26 cellular contexts compared by ENCODE assay signal in genomic region chr1:74522143-74522542, GRCh38. TPM values are rescaled to one million over a fixed set of nuclear protein-coding genes. Genes with fewer than 3 reads are reported as not detected.
DNase-seq lines count a peak whose midpoint lies in the region; ATAC-seq and TF ChIP-seq lines count a peak whose summit lies in the region.
"Had no signal": no experiment of that assay in that cellular context is flagged by ENCODE, and none has a peak within 500 bp of the region (broad histone marks: within the 10 kb centered on the region; RNA-seq: fewer than 3 reads in every experiment).

No MANE protein-coding gene starts in this region.

- no peak overlapping the region for H3K18ac ChIP-seq in trophoblast cell (ENCODE audit: low read length)

- no peaks in the 10 kb centered on the region for H3K4me1 ChIP-seq in PC-3 (ENCODE audit: insufficient read depth, low read length)
- no peaks in the 10 kb centered on the region for H3K4me1 ChIP-seq in trophoblast cell (ENCODE audit: control insufficient read depth in 1 of 2, insufficient read depth in 2 of 2, low read length in 2 of 2)
- H3K4me1 ChIP-seq in SK-N-SH (ENCODE audit: control insufficient read depth in 1 of 2, insufficient read depth in 2 of 2, low read depth in 1 of 2, low read length in 1 of 2) = no peaks in the 10 kb centered on the region
- H3K4me1 ChIP-seq: gastroesophageal sphincter had no signal

- H3K4me3 ChIP-seq in PC-3 (ENCODE audit: low read length) (no peak overlapping the region), trophoblast cell (ENCODE audit: low read depth, low read length) (no peak overlapping the region), SK-N-SH (ENCODE audit: low read depth in 2 of 2, low read length in 1 of 2) (no peak overlapping the region)
- H3K4me3 ChIP-seq: gastroesophageal sphincter, smooth muscle cell had no signal

- H3K36me3 ChIP-seq in PC-3 (ENCODE audit: low read depth, low read length) (no peaks in the 10 kb centered on the region), trophoblast cell (ENCODE audit: control insufficient read depth in 1 of 2, insufficient read depth in 2 of 2, low read length in 2 of 2) (no peaks in the 10 kb centered on the region), SK-N-SH (replicated peaks in 1 of 2; ENCODE audit: control insufficient read depth in 1 of 2, insufficient read depth in 2 of 2, low read length in 1 of 2) (no peaks in the 10 kb centered on the region)
- H3K36me3 ChIP-seq: gastroesophageal sphincter had no signal

- H4K91ac ChIP-seq in trophoblast cell (ENCODE audit: low read depth, low read length) = no peak overlapping the region

- no peak overlapping the region for H3K4me2 ChIP-seq in PC-3 (ENCODE audit: low read length)
- H3K4me2 ChIP-seq in trophoblast cell (ENCODE audit: low read length) = no peak overlapping the region
- H3K4me2 ChIP-seq in SK-N-SH = no peak overlapping the region
- H3K4me2 ChIP-seq: smooth muscle cell had no signal

- no peaks in the 10 kb centered on the region for H3K9me3 ChIP-seq in PC-3 (ENCODE audit: low read length)
- H3K9me3 ChIP-seq in trophoblast cell (ENCODE audit: insufficient read depth, low read depth, low read length) = no peaks in the 10 kb centered on the region
- H3K9me3 ChIP-seq in SK-N-SH = no peaks in the 10 kb centered on the region
- H3K9me3 ChIP-seq: gastroesophageal sphincter had no signal

- no peak overlapping the region for H2BK5ac ChIP-seq in trophoblast cell (ENCODE audit: low read depth, low read length, poor library complexity)

- TF ChIP-seq RAD21 in SK-N-SH (IDR thresholded peaks at IDR 0.05; ENCODE audit: low read length) = no peak

- no CpG with 5 or more reads among the region's 4 CpGs for WGBS in trophoblast cell (ENCODE audit: extremely low coverage, insufficient coverage, insufficient read length)
- WGBS in SK-N-SH (ENCODE audit: low lambda C conversion rate) = 43% methylated on average over 4 of the region's 4 CpGs

- no peak for TF ChIP-seq CTCF in PC-3 (conservative IDR thresholded peaks at IDR 0.05; ENCODE audit: low read depth, low read length)
- no peak for TF ChIP-seq CTCF in SK-N-SH (IDR thresholded peaks at IDR 0.05)

- POLR2A ChIA-PET in PC-3 (lab: Charles Lee; ENCODE audit: unreplicated experiment) (no interaction called here), SK-N-SH (lab: Yijun Ruan, JAX) (interaction anchor here (0.6 kb wide), 1 partner anchor 1695 kb away, joined by 3 read pairs; no protein-coding TSS in a partner anchor)

- H2AFZ ChIP-seq in PC-3 (ENCODE audit: low read length) = no peak overlapping the region
- H2AFZ ChIP-seq in trophoblast cell (ENCODE audit: insufficient read depth, low read length, poor library complexity) = no peak overlapping the region
- H2AFZ ChIP-seq in SK-N-SH (ENCODE audit: low read depth) = no peak overlapping the region

- H3K79me2 ChIP-seq in PC-3 (ENCODE audit: low read length) (no peaks in the 10 kb centered on the region), trophoblast cell (ENCODE audit: control insufficient read depth, insufficient read depth, low read length, poor library complexity) (no peaks in the 10 kb centered on the region), SK-N-SH (ENCODE audit: insufficient read depth) (no peaks in the 10 kb centered on the region)

- no peak overlapping the region for H3K9ac ChIP-seq in PC-3 (ENCODE audit: low read length)
- H3K9ac ChIP-seq in trophoblast cell (ENCODE audit: low read length) = no peak overlapping the region
- no peak overlapping the region for H3K9ac ChIP-seq in SK-N-SH

- no peaks in the 10 kb centered on the region for H3F3A ChIP-seq in PC-3 (ENCODE audit: low read length, unreplicated experiment)
- no peaks in the 10 kb centered on the region for H3F3A ChIP-seq in SK-N-SH (replicated peaks; ENCODE audit: insufficient read depth)

- peaks cover 15% of the 10 kb centered on the region; the same call in 1 of the 2 replicates for H3K27me3 ChIP-seq in PC-3 (ENCODE audit: low read length)
- H3K27me3 ChIP-seq in trophoblast cell (ENCODE audit: insufficient read depth, low read length) = no peaks in the 10 kb centered on the region
- H3K27me3 ChIP-seq in SK-N-SH (ENCODE audit: insufficient read depth) = no peaks in the 10 kb centered on the region
- H3K27me3 ChIP-seq: gastroesophageal sphincter had no signal

- no peak overlapping the region for H2BK120ac ChIP-seq in trophoblast cell (ENCODE audit: insufficient read depth, low read length, poor library complexity)

- no peak overlapping the region for H2AK5ac ChIP-seq in trophoblast cell (ENCODE audit: low read length)

- no peak overlapping the region for H3K4ac ChIP-seq in trophoblast cell (ENCODE audit: low read depth, low read length)

- ATAC-seq in PC-3 = 0 out of 2 replicates have a peak, but pooled peaks have one; percentile 18
- no peak for ATAC-seq in GM19324 (IDR thresholded peaks at IDR 0.05; ENCODE audit: low FRiP score, unreplicated experiment)
- ATAC-seq: esophagus mucosa, gastroesophageal sphincter, T-helper 17 cell had no signal

- no peak overlapping the region for H3K14ac ChIP-seq in trophoblast cell (ENCODE audit: low read length)

- no peaks in the 10 kb centered on the region for H3K79me1 ChIP-seq in trophoblast cell (ENCODE audit: low read length)

- H3K23ac ChIP-seq in trophoblast cell (ENCODE audit: low read length) = no peak overlapping the region

- H4K12ac ChIP-seq in trophoblast cell (ENCODE audit: low read depth, low read length) = no peak overlapping the region

- no peak overlapping the region for H4K8ac ChIP-seq in trophoblast cell (ENCODE audit: low read depth, low read length)

- intact Hi-C loops in PC-3 (cut with micrococcal nuclease) = no loop called here

- TF ChIP-seq EP300 in SK-N-SH (IDR thresholded peaks at IDR 0.05; ENCODE audit: borderline replicate concordance in 1 of 2, low read depth in 1 of 2, low read length in 1 of 2) = no peak

- CTCF ChIA-PET in PC-3 (lab: Charles Lee) = no interaction called here
- CTCF ChIA-PET in SK-N-SH (lab: Yijun Ruan, JAX) = no interaction called here

- no peak overlapping the region for H2BK12ac ChIP-seq in trophoblast cell (ENCODE audit: low read length)

- BruUV-seq in PC-3 (replicated peaks; lab: Mats Ljungman, UMichigan) = no TSS peak

- DNase-seq in DMS153 (lab: John Stamatoyannopoulos, UW) (peak; percentile 30), DMS153 treated with DMSO at 0.1 percent for 48 hours (lab: John Stamatoyannopoulos, UW; ENCODE audit: unreplicated experiment) (no peak), PC-3 (peak; percentile 48), iPS DF 4.7 (ENCODE audit: extremely low read depth, low spot score) (peak; percentile 72), trophoblast cell (peak in 1 of 2 donors; percentile 8), NCI-H1048 (lab: John Stamatoyannopoulos, UW) (no peak), SK-N-SH (no peak)
- DNase-seq: 8988T; activated B cell treated with CpG ODN at 0.5 μM for 24 hours; activated CD8-positive, alpha-beta memory T cell treated with anti-CD3 and anti-CD28 coated beads for 24 hours; activated naive CD8-positive, alpha-beta T cell treated with anti-CD3 and anti-CD28 coated beads, Interleukin-2, amount 10 ng/mL, durations not matched to agents 7 days and 5 days; naive B cell; NCI-H1436; NCI-H524 treated with DMSO at 0.1 percent for 48 hours; OCI-M1; posterior cingulate gyrus; SIG-M5; substantia nigra; T-helper 17 cell had no signal

- no peaks in the 10 kb centered on the region for H3K9me2 ChIP-seq in PC-3 (replicated peaks; ENCODE audit: low read length)
- H3K9me2 ChIP-seq in SK-N-SH = no peaks in the 10 kb centered on the region

- H4K20me1 ChIP-seq in PC-3 (ENCODE audit: low read length) (no peaks in the 10 kb centered on the region), SK-N-SH (ENCODE audit: insufficient read depth) (no peaks in the 10 kb centered on the region)

- H3K27ac ChIP-seq in PC-3 (ENCODE audit: low read length) (no peak overlapping the region), trophoblast cell (ENCODE audit: low read depth, low read length) (peak overlapping the region; percentile 23), SK-N-SH (ENCODE audit: low read depth in 2 of 2, low read length in 1 of 2) (no peak overlapping the region)
- H3K27ac ChIP-seq: gastroesophageal sphincter had no signal

TF ChIP-seq in SK-N-SH, 30 proteins besides CTCF, POLR2A, EP300 and RAD21 (continues in another document):
- no peak for TF ChIP-seq EZH2phosphoT487 (IDR thresholded peaks at IDR 0.05; ENCODE audit: borderline replicate concordance, low read depth)
- no peak for TF ChIP-seq CHD2 (IDR thresholded peaks at IDR 0.05; ENCODE audit: low read length, partially characterized antibody)
- TF ChIP-seq TEAD4 (IDR thresholded peaks at IDR 0.05; ENCODE audit: borderline replicate concordance, insufficient read depth) = no peak
- TF ChIP-seq TCF12 (IDR thresholded peaks at IDR 0.05) = no peak
- no peak for TF ChIP-seq TAF1 (IDR thresholded peaks at IDR 0.05; ENCODE audit: borderline replicate concordance, low read depth, low read length)
- TF ChIP-seq MXI1 (IDR thresholded peaks at IDR 0.05; ENCODE audit: low read depth, low read length) = no peak
- no peak for TF ChIP-seq RFX5 (IDR thresholded peaks at IDR 0.05; ENCODE audit: low read length)
- TF ChIP-seq PBX3 (IDR thresholded peaks at IDR 0.05) = no peak
- TF ChIP-seq GATA2 (CRISPR knock-in tag; IDR thresholded peaks at IDR 0.05) = no peak
- TF ChIP-seq JUND (IDR thresholded peaks at IDR 0.05) = no peak
- no peak for TF ChIP-seq IRF3 (IDR thresholded peaks at IDR 0.05; ENCODE audit: low read depth, low read length)

RNA-seq across cellular contexts. Expression of gene LRRC53, which starts 9.7 kb away (rescaled TPM):
- not detected in 2 replicates for total RNA-seq in PC-3 (2014; rRNA removed)
- polyA plus RNA-seq in trophoblast cell (2013) = 0.71 and 0.92 TPM in 2 replicates
- polyA plus RNA-seq in SK-N-SH (2012; rRNA removed) = not detected in 2 replicates
- not detected in 2 replicates for polyA plus RNA-seq in SK-N-SH (2012; cell fraction: cytosol; rRNA removed)
- polyA plus RNA-seq in SK-N-SH (2012; cell fraction: nucleus; rRNA removed) = 0.01 TPM in 1 of 2 replicates, not detected in the other
- total RNA-seq: activated B cell treated with CpG ODN at 0.5 μM for 24 hours; activated naive CD8-positive, alpha-beta T cell treated with anti-CD3 and anti-CD28 coated beads, Interleukin-2, amount 10 ng/mL, durations not matched to agents 7 days and 5 days; dermis microvascular lymphatic vessel endothelial cell; esophagus mucosa; gastroesophageal sphincter; lung microvascular endothelial cell; smooth muscle cell; T-helper 17 cell had no signal
- polyA plus RNA-seq: BJ, smooth muscle cell had no signal

Comparison
In these comparisons a context has a peak if more than half of its experiments do, and no peak if none do; other contexts are left out.
1. DNase-seq: peak in DMS153 (single experiment), PC-3 (single experiment) and iPS DF 4.7 (single experiment); none in DMS153 treated with DMSO at 0.1 percent for 48 hours (single experiment), NCI-H1048 (single experiment) and SK-N-SH (single experiment).